In genomic region chr15:31397851-31398661, GRCh38 we compare ENCODE assay signal across 10 cellular contexts.
DNase-seq lines count a peak whose midpoint lies in the region; ATAC-seq, FAIRE-seq and TF ChIP-seq lines count a peak whose summit lies in the region.
"Had no signal": no experiment of that assay in that cellular context is flagged by ENCODE, and none has a peak within 500 bp of the region (broad histone marks: within the 10 kb centered on the region; RNA-seq: fewer than 3 reads in every experiment).

No MANE protein-coding gene starts in this region.

- ATAC-seq in psoas muscle (peak in 3 of 4 donors; percentile 0 to 21 (median 14)), HG02840 (IDR thresholded peaks at IDR 0.05; ENCODE audit: low FRiP score, unreplicated experiment) (no peak)
- ATAC-seq in CD8-positive, alpha-beta T cell, result no peak

- H3K4me1 ChIP-seq in endothelial cell of umbilical vein (ENCODE audit: control insufficient read depth, extremely low read depth, insufficient read depth, low read length) (peaks cover 16% of the 10 kb centered on the region), psoas muscle (peaks cover 15% of the 10 kb centered on the region)
- H3K4me1 ChIP-seq in CD8-positive, alpha-beta T cell (ENCODE audit: insufficient read depth, low read length), result peaks cover 39% of the 10 kb centered on the region

- no peak overlapping the region for H3K4me3 Mint-ChIP-seq in CD8-positive, alpha-beta T cell
- no peak overlapping the region for H3K4me3 Mint-ChIP-seq in Calu3 (ENCODE audit: low read depth, unreplicated experiment)

- no peaks in the 10 kb centered on the region for H3K9me3 ChIP-seq in endothelial cell of umbilical vein (replicated peaks; ENCODE audit: control insufficient read depth, insufficient read depth, low read length)
- H3K9me3 ChIP-seq in psoas muscle, result no peaks in the 10 kb centered on the region
- H3K9me3 ChIP-seq in CD8-positive, alpha-beta T cell (ENCODE audit: low read length), result no peaks in the 10 kb centered on the region

- H3K9me1 ChIP-seq in endothelial cell of umbilical vein (replicated peaks; ENCODE audit: control insufficient read depth, extremely low read depth, insufficient read depth, low read length), result no peaks in the 10 kb centered on the region

- CTCF ChIA-PET in GM10248 (lab: Yijun Ruan, JAX), result interaction anchor here (1.0 to 1.5 kb wide), 3 partner anchors 17 to 45 kb away, joined by 3 to 4 read pairs (median 3); no protein-coding TSS in a partner anchor
- CTCF ChIA-PET in endothelial cell of umbilical vein (lab: Charles Lee), result interaction anchor here (0.7 to 3.1 kb wide), 6 partner anchors 32 to 91 kb away, joined by 3 to 16 read pairs (median 4); no protein-coding TSS in a partner anchor
- CTCF ChIA-PET in CD8-positive, alpha-beta T cell (lab: Charles Lee), result interaction anchor here (0.6 to 6.0 kb wide), 8 partner anchors 9 to 197 kb away, joined by 3 to 23 read pairs (median 5); no protein-coding TSS in a partner anchor
- CTCF ChIA-PET in Calu3 (lab: Charles Lee), result no interaction called here

- H3K4me2 ChIP-seq in endothelial cell of umbilical vein (ENCODE audit: insufficient read depth, low read length), result no peak overlapping the region

- no peaks in the 10 kb centered on the region for H3K9me3 Mint-ChIP-seq in CD8-positive, alpha-beta T cell
- no peaks in the 10 kb centered on the region for H3K9me3 Mint-ChIP-seq in Calu3 (ENCODE audit: low read depth, unreplicated experiment)
- H3K9me3 Mint-ChIP-seq: neural crest cell had no signal

- no peaks in the 10 kb centered on the region for H4K20me1 ChIP-seq in endothelial cell of umbilical vein (replicated peaks; ENCODE audit: control insufficient read depth, extremely low read depth, insufficient read depth, low read length)

- FAIRE-seq in endothelial cell of umbilical vein (lab: Jason Lieb, UNC), result no peak

- TF ChIP-seq POLR2A in endothelial cell of umbilical vein (IDR thresholded peaks at IDR 0.05; ENCODE audit: low read depth, low read length), result no peak

- H3K9ac ChIP-seq in endothelial cell of umbilical vein (replicated peaks; ENCODE audit: extremely low read depth, insufficient read depth, low read length), result no peak overlapping the region

- intact Hi-C loops in endothelial cell of umbilical vein (cut with micrococcal nuclease), result loop anchor here (1.0 to 2.0 kb wide), 4 partner anchors 37 to 91 kb away; partner anchors contain the start of gene KLF13
- intact Hi-C loops in psoas muscle (cut with DNase I), result loop anchor here in 1 of 2 donors (2.0 to 5.0 kb wide), 2 partner anchors 36 to 71 kb away; partner anchors contain the start of gene KLF13
- intact Hi-C loops in CD8-positive, alpha-beta T cell (cut with DNase I, micrococcal nuclease), result no loop called here
- intact Hi-C loops in Calu3 (cut with micrococcal nuclease; ENCODE audit: unreplicated experiment), result no loop called here

- BruUV-seq in endothelial cell of umbilical vein (replicated peaks; lab: Mats Ljungman, UMichigan) (no TSS peak), Calu3 (replicated peaks; lab: Mats Ljungman, UMichigan) (no TSS peak)

- H3K4me1 Mint-ChIP-seq in CD8-positive, alpha-beta T cell (ENCODE audit: low read depth), result peaks cover 46% of the 10 kb centered on the region
- no peaks in the 10 kb centered on the region for H3K4me1 Mint-ChIP-seq in Calu3 (ENCODE audit: low read depth, unreplicated experiment)

- POLR2A ChIA-PET in GM10248 (lab: Yijun Ruan, JAX) (interaction anchor here (0.6 kb wide), 1 partner anchor 36 kb away, joined by 3 read pairs; no protein-coding TSS in a partner anchor), endothelial cell of umbilical vein (lab: Charles Lee) (interaction anchor here (1.0 to 1.3 kb wide), 2 partner anchors 37 to 72 kb away, joined by 3 to 7 read pairs; partner anchors contain the start of gene KLF13)
- POLR2A ChIA-PET in CD8-positive, alpha-beta T cell (lab: Charles Lee), result interaction anchor here (1.2 to 4.7 kb wide), 6 partner anchors 33 to 91 kb away, joined by 3 to 17 read pairs (median 4); no protein-coding TSS in a partner anchor

- dilution Hi-C loops in endothelial cell of umbilical vein (cut with MboI; ENCODE audit: extremely low pct_ligation_motif_present, low sequenced_read_pairs), result no loop called here

- H3K27me3 Mint-ChIP-seq in CD8-positive, alpha-beta T cell (ENCODE audit: low read depth), result no peaks in the 10 kb centered on the region
- no peaks in the 10 kb centered on the region for H3K27me3 Mint-ChIP-seq in Calu3 (ENCODE audit: unreplicated experiment)

- WGBS in psoas muscle, 3 donors, result 33 to 53% (median 39%) methylated on average over 21 of the region's 21 CpGs

- DNase-seq in GM10248 (ENCODE audit: extremely low spot score) (peak; percentile 11), NCI-H82 treated with DMSO at 0.1 percent for 48 hours (lab: John Stamatoyannopoulos, UW; ENCODE audit: unreplicated experiment) (peak; percentile 7), endothelial cell of umbilical vein (ENCODE audit: low read depth, low spot score) (no peak), psoas muscle (no peak), iPS-NIHi11 (ENCODE audit: low spot score) (no peak), Calu3 (no peak)
- no peak for DNase-seq in CD8-positive, alpha-beta T cell
- DNase-seq: effector CD8-positive, alpha-beta T cell had no signal

- TF ChIP-seq CTCF in GM10248 (IDR thresholded peaks at IDR 0.05; ENCODE audit: control extremely low read depth, extremely low read depth, low read depth, missing control alignments) (no peak), endothelial cell of umbilical vein (IDR thresholded peaks at IDR 0.05; ENCODE audit: extremely low read depth in 1 of 2, insufficient read depth in 1 of 2, low read depth in 1 of 2, low read length in 2 of 2) (no peak), psoas muscle (IDR thresholded peaks at IDR 0.05) (no peak), Calu3 (IDR thresholded peaks at IDR 0.05; ENCODE audit: unreplicated experiment) (no peak)
- TF ChIP-seq CTCF in CD8-positive, alpha-beta T cell (IDR thresholded peaks at IDR 0.05), result no peak

- H3K27ac Mint-ChIP-seq in CD8-positive, alpha-beta T cell, result no peak overlapping the region
- no peak overlapping the region for H3K27ac Mint-ChIP-seq in Calu3 (ENCODE audit: unreplicated experiment)

- H3K4me3 ChIP-seq in endothelial cell of umbilical vein (replicated peaks in 1 of 3; ENCODE audit: insufficient read depth in 1 of 3, low read depth in 1 of 3, low read length in 3 of 3) (no peak overlapping the region), psoas muscle (no peak overlapping the region)
- no peak overlapping the region for H3K4me3 ChIP-seq in CD8-positive, alpha-beta T cell (ENCODE audit: low read depth, low read length)

- peak overlapping the region; percentile 49 for H2AFZ ChIP-seq in endothelial cell of umbilical vein (ENCODE audit: low read depth, low read length)

- no peaks in the 10 kb centered on the region for H3K79me2 ChIP-seq in endothelial cell of umbilical vein (ENCODE audit: control insufficient read depth, insufficient read depth, low read length)

- H3K27me3 ChIP-seq in endothelial cell of umbilical vein (ENCODE audit: control insufficient read depth in 2 of 2, insufficient read depth in 2 of 2, low read length in 2 of 2) (no peaks in the 10 kb centered on the region), psoas muscle (ENCODE audit: insufficient read depth in 3 of 3, low read length in 2 of 3) (no peaks in the 10 kb centered on the region)
- no peaks in the 10 kb centered on the region for H3K27me3 ChIP-seq in CD8-positive, alpha-beta T cell (ENCODE audit: insufficient read depth, low read length)

- H3K36me3 ChIP-seq in endothelial cell of umbilical vein (ENCODE audit: control insufficient read depth in 2 of 2, extremely low read depth in 1 of 2, insufficient read depth in 2 of 2, low read length in 2 of 2) (no peaks in the 10 kb centered on the region), psoas muscle (ENCODE audit: insufficient read depth in 1 of 2, low read depth in 1 of 2) (no peaks in the 10 kb centered on the region)
- no peaks in the 10 kb centered on the region for H3K36me3 ChIP-seq in CD8-positive, alpha-beta T cell (ENCODE audit: insufficient read depth, low read length)

- no peaks in the 10 kb centered on the region for H3K36me3 Mint-ChIP-seq in CD8-positive, alpha-beta T cell
- no peaks in the 10 kb centered on the region for H3K36me3 Mint-ChIP-seq in Calu3 (ENCODE audit: insufficient read depth, unreplicated experiment)

- H3K27ac ChIP-seq in endothelial cell of umbilical vein (ENCODE audit: insufficient read depth, low read depth, low read length) (peak overlapping the region; percentile 38), psoas muscle (peak overlapping the region; percentile 79)
- no peak overlapping the region for H3K27ac ChIP-seq in CD8-positive, alpha-beta T cell (ENCODE audit: low read depth, low read length)

TF ChIP-seq in endothelial cell of umbilical vein, 7 proteins besides CTCF, POLR2A, EP300 and RAD21:
- no peak for TF ChIP-seq FOS (IDR thresholded peaks at IDR 0.05; ENCODE audit: borderline replicate concordance, insufficient read depth, low read length)
- TF ChIP-seq EZH2 (IDR thresholded peaks at IDR 0.05; ENCODE audit: borderline replicate concordance, low read depth, low read length, severe bottlenecking), result no peak
- no peak for TF ChIP-seq MYC (IDR thresholded peaks at IDR 0.05; ENCODE audit: low read depth, low read length)
- TF ChIP-seq JUN (IDR thresholded peaks at IDR 0.05; ENCODE audit: borderline replicate concordance, insufficient read depth, insufficient read length, low read depth), result no peak
- no peak for TF ChIP-seq GATA2 (IDR thresholded peaks at IDR 0.05; ENCODE audit: insufficient read depth, insufficient read length, low read depth, low read length)
- no peak for TF ChIP-seq POLR2AphosphoS5 (IDR thresholded peaks at IDR 0.05; ENCODE audit: insufficient read depth, low read depth, low read length)
- no peak for TF ChIP-seq MAX (IDR thresholded peaks at IDR 0.05; ENCODE audit: insufficient read depth, insufficient read length)

Comparison
In these comparisons a context has a peak if more than half of its experiments do, and no peak if none do; other contexts are left out.
1. DNase-seq: peak in GM10248 (single experiment) and NCI-H82 treated with DMSO at 0.1 percent for 48 hours (single experiment); none in endothelial cell of umbilical vein (single experiment), psoas muscle (0 of 2), CD8-positive, alpha-beta T cell (0 of 7), iPS-NIHi11 (single experiment) and Calu3 (single experiment).
2. ATAC-seq: peak in psoas muscle (3 of 4); none in HG02840 (single experiment) and CD8-positive, alpha-beta T cell (single experiment).